ENCODE assay signal across 12 cellular contexts in genomic region chr13:39397866-39398265, GRCh38.
"Had no signal": no experiment of that assay in that cellular context is flagged by ENCODE, and none has a peak within 500 bp of the region (broad histone marks: within the 10 kb centered on the region; RNA-seq: fewer than 3 reads in every experiment).

No MANE protein-coding gene starts in this region.

- H3K27me3 Mint-ChIP-seq: activated CD4-positive, alpha-beta memory T cell treated with anti-CD3 and anti-CD28 coated beads for 36 hours had no signal

- H3K9me3 Mint-ChIP-seq: activated CD4-positive, alpha-beta memory T cell treated with anti-CD3 and anti-CD28 coated beads for 36 hours; activated T-cell treated with anti-CD3 and anti-CD28 coated beads, Interleukin-2, amount 50 U/mL, for 4 hours; stimulated activated memory B cell treated with anti-CD40 and anti-IgM and Interleukin-4, amounts not matched to agents 10 μg/mL and 1 μg/mL and 100 μg/mL, for 72 hours; T-cell had no signal

- H3K36me3 Mint-ChIP-seq: activated CD4-positive, alpha-beta memory T cell treated with anti-CD3 and anti-CD28 coated beads for 36 hours; activated naive CD8-positive, alpha-beta T cell; memory B cell; stimulated activated memory B cell treated with anti-CD40 and anti-IgM and Interleukin-4, amounts not matched to agents 10 μg/mL and 1 μg/mL and 100 μg/mL, for 72 hours; T-cell had no signal

- H3K27ac Mint-ChIP-seq: activated CD4-positive, alpha-beta memory T cell treated with anti-CD3 and anti-CD28 coated beads for 36 hours; activated naive CD8-positive, alpha-beta T cell; memory B cell; stimulated activated memory B cell treated with anti-CD40 and anti-IgM and Interleukin-4, amounts not matched to agents 10 μg/mL and 1 μg/mL and 100 μg/mL, for 72 hours; T-cell had no signal

- H3K4me3 Mint-ChIP-seq: activated CD4-positive, alpha-beta memory T cell treated with anti-CD3 and anti-CD28 coated beads for 36 hours; activated naive CD8-positive, alpha-beta T cell; activated T-cell treated with anti-CD3 and anti-CD28 coated beads, Interleukin-2, amount 50 U/mL, for 4 hours; memory B cell; stimulated activated memory B cell treated with anti-CD40 and anti-IgM and Interleukin-4, amounts not matched to agents 10 μg/mL and 1 μg/mL and 100 μg/mL, for 72 hours; T-cell had no signal

- H3K4me1 Mint-ChIP-seq: memory B cell; stimulated activated memory B cell treated with anti-CD40 and anti-IgM and Interleukin-4, amounts not matched to agents 10 μg/mL and 1 μg/mL and 100 μg/mL, for 72 hours; T-cell had no signal

- DNase-seq: activated CD4-positive, alpha-beta memory T cell treated with anti-CD3 and anti-CD28 coated beads for 36 hours; activated CD4-positive, alpha-beta T cell treated with anti-CD3 and anti-CD28 coated beads for 1 hour; activated effector memory CD4-positive, alpha-beta T cell treated with anti-CD3 and anti-CD28 coated beads, Interleukin-2, amount 50 U/mL, for 16 hours; activated T-cell treated with anti-CD3 and anti-CD28 coated beads, Interleukin-2, amount 50 U/mL, for 4 hours; left colon; T-cell; T1000 had no signal

- H3K4me1 ChIP-seq: parathyroid adenoma had no signal

- ATAC-seq: activated T-cell treated with anti-CD3 and anti-CD28 coated beads, Interleukin-2, amount 50 U/mL, for 4 hours; left colon; stimulated activated memory B cell treated with anti-CD40 and anti-IgM and Interleukin-4, amounts not matched to agents 10 μg/mL and 1 μg/mL and 100 μg/mL, for 72 hours; T-cell had no signal

- H3K4me3 ChIP-seq: smooth muscle cell had no signal

- H3K27ac ChIP-seq: parathyroid adenoma had no signal
